Comparison of ENCODE assay signal across 9 cellular contexts in genomic region chr3:43503067-43503728, GRCh38.
DNase-seq lines count a peak whose midpoint lies in the region; ATAC-seq, FAIRE-seq and TF ChIP-seq lines count a peak whose summit lies in the region.
"Had no signal": no experiment of that assay in that cellular context is flagged by ENCODE, and none has a peak within 500 bp of the region (broad histone marks: within the 10 kb centered on the region; RNA-seq: fewer than 3 reads in every experiment).

No MANE protein-coding gene starts in this region.

- FAIRE-seq in GM12878 (lab: Jason Lieb, UNC) = no peak

- CTCF ChIA-PET in GM12878 (lab: Yijun Ruan, JAX) = interaction anchor here (0.6 to 5.4 kb wide), 17 partner anchors 8 to 543 kb away, joined by 3 to 81 read pairs (median 4); no protein-coding TSS in a partner anchor

- peak; percentile 26 to 40 (median 33); a peak in 5 of 6 replicates for TF ChIP-seq CTCF in GM12878 (IDR thresholded peaks at IDR 0.05 in 2 of 3, conservative IDR thresholded peaks at IDR 0.05 in 1 of 3; ENCODE audit: control insufficient read depth in 2 of 3, extremely low read depth in 1 of 3, insufficient read depth in 1 of 3, low read depth in 3 of 3, low read length in 3 of 3)
- TF ChIP-seq CTCF in liver (IDR thresholded peaks at IDR 0.05; ENCODE audit: low read depth, low read length, missing input control) = peak; percentile 49

- SMC1A ChIA-PET in GM12878 (lab: Charles Lee; ENCODE audit: uncharacterized antibody, unreplicated experiment) = interaction anchor here (0.6 to 4.9 kb wide), 10 partner anchors 16 to 604 kb away, joined by 3 to 38 read pairs (median 4); no protein-coding TSS in a partner anchor

- BruUV-seq in GM12878 (replicated peaks; lab: Mats Ljungman, UMichigan) = no TSS peak

- intact Hi-C loops in GM12878 (cut with micrococcal nuclease; ENCODE audit: unreplicated experiment) = loop anchor here (1.0 to 5.0 kb wide), 2 partner anchors 341 to 542 kb away; no protein-coding TSS in a partner anchor

- no peaks in the 10 kb centered on the region for H3K9me3 ChIP-seq in GM12878 (replicated peaks; ENCODE audit: control insufficient read depth, insufficient read depth, low read length)
- no peaks in the 10 kb centered on the region for H3K9me3 ChIP-seq in liver (ENCODE audit: control insufficient read depth in 4 of 4, low read length in 3 of 4)
- H3K9me3 ChIP-seq: BLaER1 treated with 17β-estradiol and CSF1 and Interleukin-3, amounts not matched to agents 10 nM and 100 nM had no signal

- TF ChIP-seq EP300 in GM12878 (IDR thresholded peaks at IDR 0.05; ENCODE audit: borderline replicate concordance in 1 of 2, control insufficient read depth in 1 of 2, low read depth in 2 of 2, low read length in 2 of 2) = no peak

- POLR2A ChIA-PET in GM12878 (lab: Charles Lee) = no interaction called here

- H3K4me2 ChIP-seq in GM12878 (ENCODE audit: control insufficient read depth, insufficient read depth) = no peak overlapping the region
- H3K4me2 ChIP-seq: BLaER1 treated with 17β-estradiol and CSF1 and Interleukin-3, amounts not matched to agents 10 nM and 100 nM had no signal

- 0% methylated on average over 2 of the region's 2 CpGs for WGBS in GM12878 (ENCODE audit: insufficient coverage, insufficient replicate concordance, low lambda C conversion rate, missing lambda C conversion rate)
- WGBS in liver = 54% methylated on average over 2 of the region's 2 CpGs

- no peaks in the 10 kb centered on the region for H3K27me3 ChIP-seq in GM12878 (replicated peaks in 1 of 2; ENCODE audit: control insufficient read depth in 2 of 2, insufficient read depth in 2 of 2, low read length in 1 of 2)
- H3K27me3 ChIP-seq in liver (ENCODE audit: control insufficient read depth in 4 of 4, insufficient read depth in 4 of 4, low read length in 3 of 4) = no peaks in the 10 kb centered on the region
- H3K27me3 ChIP-seq: BLaER1 treated with 17β-estradiol and CSF1 and Interleukin-3, amounts not matched to agents 10 nM and 100 nM had no signal

- H3K27ac ChIP-seq in GM12878 (ENCODE audit: control insufficient read depth, insufficient read depth) (no peak overlapping the region), liver (ENCODE audit: low read depth in 1 of 2, low read length in 2 of 2) (no peak overlapping the region)
- H3K27ac ChIP-seq: BLaER1 treated with 17β-estradiol and CSF1 and Interleukin-3, amounts not matched to agents 10 nM and 100 nM had no signal

- no peaks in the 10 kb centered on the region for H4K20me1 ChIP-seq in GM12878 (ENCODE audit: control insufficient read depth, insufficient read depth)
- H4K20me1 ChIP-seq: BLaER1 treated with 17β-estradiol and CSF1 and Interleukin-3, amounts not matched to agents 10 nM and 100 nM had no signal

- no peak for TF ChIP-seq POLR2A in GM12878 (IDR thresholded peaks at IDR 0.05; ENCODE audit: low read depth, low read length)

- no peaks in the 10 kb centered on the region for H3K4me1 ChIP-seq in GM12878 (ENCODE audit: control insufficient read depth, insufficient read depth, low read length)
- peaks cover 0 to 3% (median 0%) of the 10 kb centered on the region in 4 donors for H3K4me1 ChIP-seq in liver (ENCODE audit: control insufficient read depth in 4 of 4, insufficient read depth in 4 of 4, low read length in 3 of 4)

- no peaks in the 10 kb centered on the region for H3K79me2 ChIP-seq in GM12878 (ENCODE audit: control insufficient read depth, insufficient read depth, low read length)

- peak; percentile 38 for DNase-seq in NCI-H1105 treated with DMSO at 0.1 percent for 48 hours (lab: John Stamatoyannopoulos, UW)
- DNase-seq in NCI-H1105 (lab: John Stamatoyannopoulos, UW) = no peak
- peak; percentile 43 for DNase-seq in NCI-H2107 treated with DMSO at 0.1 percent for 48 hours (lab: John Stamatoyannopoulos, UW; ENCODE audit: unreplicated experiment)
- DNase-seq in GM12878 (ENCODE audit: low read depth, low spot score) = no peak

- peak; percentile 45 for TF ChIP-seq RAD21 in GM12878 (IDR thresholded peaks at IDR 0.05; ENCODE audit: insufficient read depth, low read depth, low read length)
- TF ChIP-seq RAD21 in liver (IDR thresholded peaks at IDR 0.05) = peak; percentile 84 to 85

- H3K9ac ChIP-seq in GM12878 (ENCODE audit: control insufficient read depth, insufficient read depth, low read length) (no peak overlapping the region), liver (ENCODE audit: low read depth in 1 of 2, low read length in 2 of 2) (no peak overlapping the region)
- H3K9ac ChIP-seq: BLaER1 treated with 17β-estradiol and CSF1 and Interleukin-3, amounts not matched to agents 10 nM and 100 nM had no signal

- H3K4me3 ChIP-seq in GM12878 (no peak overlapping the region), liver (ENCODE audit: low read depth in 1 of 3, low read length in 3 of 3) (no peak overlapping the region)
- H3K4me3 ChIP-seq: BLaER1 treated with 17β-estradiol and CSF1 and Interleukin-3, amounts not matched to agents 10 nM and 100 nM had no signal

- in situ Hi-C loops in GM12878 (cut with MboI) = loop anchor here (10.0 kb wide), 1 partner anchor 538 kb away; no protein-coding TSS in a partner anchor

- peak; percentile 77 for ATAC-seq in GM12878
- no peak for ATAC-seq in GM19452 (IDR thresholded peaks at IDR 0.05; ENCODE audit: unreplicated experiment)
- ATAC-seq in GM21526 (IDR thresholded peaks at IDR 0.05; ENCODE audit: low FRiP score, unreplicated experiment) = no peak
- ATAC-seq in GM19351 (IDR thresholded peaks at IDR 0.05; ENCODE audit: unreplicated experiment) = no peak

- RAD21 ChIA-PET in GM12878 (lab: Charles Lee; ENCODE audit: unreplicated experiment) = interaction anchor here (1.1 to 1.8 kb wide), 4 partner anchors 341 to 543 kb away, joined by 3 to 10 read pairs (median 6); no protein-coding TSS in a partner anchor

- H2AFZ ChIP-seq in GM12878 (ENCODE audit: control insufficient read depth, low read depth, low read length) = no peak overlapping the region

- H3K36me3 ChIP-seq in GM12878 (ENCODE audit: control insufficient read depth in 2 of 2, insufficient read depth in 2 of 2, low read length in 1 of 2) = no peaks in the 10 kb centered on the region
- H3K36me3 ChIP-seq in liver (ENCODE audit: control insufficient read depth in 4 of 4, insufficient read depth in 3 of 4, low read depth in 1 of 4, low read length in 3 of 4) = no peaks in the 10 kb centered on the region
- H3K36me3 ChIP-seq: BLaER1 treated with 17β-estradiol and CSF1 and Interleukin-3, amounts not matched to agents 10 nM and 100 nM had no signal

TF ChIP-seq in GM12878, 131 proteins besides CTCF, POLR2A, EP300 and RAD21:
- TF ChIP-seq SMC3 (IDR thresholded peaks at IDR 0.05; ENCODE audit: borderline replicate concordance, low read length) (peak; percentile 40; the same call in 1 of the 2 replicates), CEBPZ (IDR thresholded peaks at IDR 0.05; ENCODE audit: low read depth, low read length) (no peak)
TF ChIP-seq in GM12878: peak in this region for 1.

TF ChIP-seq in liver, 16 proteins besides CTCF, POLR2A, EP300 and RAD21 (continues in another document):
- TF ChIP-seq ATF3 (IDR thresholded peaks at IDR 0.05) (no peak), SP1 (IDR thresholded peaks at IDR 0.05) (no peak), ZBTB33 (IDR thresholded peaks at IDR 0.05) (no peak), FOXA2 (IDR thresholded peaks at IDR 0.05) (no peak), NR2F2 (IDR thresholded peaks at IDR 0.05) (no peak), REST (IDR thresholded peaks at IDR 0.05) (no peak), YY1 (IDR thresholded peaks at IDR 0.05) (no peak), RXRA (IDR thresholded peaks at IDR 0.05) (no peak), HNF4A (conservative IDR thresholded peaks at IDR 0.05) (no peak)

Comparison
In these comparisons a context has a peak if more than half of its experiments do, and no peak if none do; other contexts are left out.
1. DNase-seq: peak in NCI-H1105 treated with DMSO at 0.1 percent for 48 hours (single experiment) and NCI-H2107 treated with DMSO at 0.1 percent for 48 hours (single experiment); none in NCI-H1105 (single experiment) and GM12878 (single experiment).